Comparison of ENCODE assay signal across 1 cellular context in the genomic region with DNA sequence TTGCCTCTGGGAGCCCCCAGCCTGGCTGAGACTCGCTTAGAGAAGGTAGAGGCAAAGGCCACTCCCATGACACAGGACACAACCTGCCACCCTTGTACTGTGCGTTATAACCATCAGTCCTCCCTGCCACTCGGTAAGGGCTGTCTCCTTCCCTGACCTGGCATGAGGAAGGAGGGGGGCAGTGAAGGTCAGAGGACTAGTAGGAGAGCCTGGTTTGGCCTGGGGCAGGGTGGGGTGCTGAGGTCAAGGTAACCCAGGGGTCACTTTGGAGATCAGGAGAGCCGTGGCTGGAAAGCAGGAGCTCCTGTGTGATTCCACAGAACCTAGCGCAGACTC.
A peak's percentile ranks its signal among the peaks of the same experiment; 100 is the strongest.
TF ChIP-seq lines count a peak whose summit lies in the region.

No MANE protein-coding gene starts in this region.

TF ChIP-seq in HepG2, 621 proteins besides CTCF, POLR2A, EP300 and RAD21 (continued from another document):
- TF ChIP-seq, protein P1, sequence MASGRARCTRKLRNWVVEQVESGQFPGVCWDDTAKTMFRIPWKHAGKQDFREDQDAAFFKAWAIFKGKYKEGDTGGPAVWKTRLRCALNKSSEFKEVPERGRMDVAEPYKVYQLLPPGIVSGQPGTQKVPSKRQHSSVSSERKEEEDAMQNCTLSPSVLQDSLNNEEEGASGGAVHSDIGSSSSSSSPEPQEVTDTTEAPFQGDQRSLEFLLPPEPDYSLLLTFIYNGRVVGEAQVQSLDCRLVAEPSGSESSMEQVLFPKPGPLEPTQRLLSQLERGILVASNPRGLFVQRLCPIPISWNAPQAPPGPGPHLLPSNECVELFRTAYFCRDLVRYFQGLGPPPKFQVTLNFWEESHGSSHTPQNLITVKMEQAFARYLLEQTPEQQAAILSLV (CRISPR knock-in tag; IDR thresholded peaks at IDR 0.05; ENCODE audit: borderline replicate concordance): 0 out of 2 replicates have a peak, but pooled peaks have one; percentile 35
- 0 out of 2 replicates have a peak, but pooled peaks have one; percentile 50 for TF ChIP-seq NFATC3 (CRISPR knock-in tag; IDR thresholded peaks at IDR 0.05)
- TF ChIP-seq, protein P2, sequence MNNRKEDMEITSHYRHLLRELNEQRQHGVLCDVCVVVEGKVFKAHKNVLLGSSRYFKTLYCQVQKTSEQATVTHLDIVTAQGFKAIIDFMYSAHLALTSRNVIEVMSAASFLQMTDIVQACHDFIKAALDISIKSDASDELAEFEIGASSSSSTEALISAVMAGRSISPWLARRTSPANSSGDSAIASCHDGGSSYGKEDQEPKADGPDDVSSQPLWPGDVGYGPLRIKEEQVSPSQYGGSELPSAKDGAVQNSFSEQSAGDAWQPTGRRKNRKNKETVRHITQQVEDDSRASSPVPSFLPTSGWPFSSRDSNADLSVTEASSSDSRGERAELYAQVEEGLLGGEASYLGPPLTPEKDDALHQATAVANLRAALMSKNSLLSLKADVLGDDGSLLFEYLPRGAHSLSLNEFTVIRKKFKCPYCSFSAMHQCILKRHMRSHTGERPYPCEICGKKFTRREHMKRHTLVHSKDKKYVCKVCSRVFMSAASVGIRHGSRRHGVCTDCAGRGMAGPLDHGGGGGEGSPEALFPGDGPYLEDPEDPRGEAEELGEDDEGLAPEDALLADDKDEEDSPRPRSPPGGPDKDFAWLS (CRISPR knock-in tag; IDR thresholded peaks at IDR 0.05; ENCODE audit: borderline replicate concordance): no peak
- TF ChIP-seq TAF15 (IDR thresholded peaks at IDR 0.05; ENCODE audit: low read depth, low read length, poor library complexity, severe bottlenecking): no peak
- TF ChIP-seq, protein P3, sequence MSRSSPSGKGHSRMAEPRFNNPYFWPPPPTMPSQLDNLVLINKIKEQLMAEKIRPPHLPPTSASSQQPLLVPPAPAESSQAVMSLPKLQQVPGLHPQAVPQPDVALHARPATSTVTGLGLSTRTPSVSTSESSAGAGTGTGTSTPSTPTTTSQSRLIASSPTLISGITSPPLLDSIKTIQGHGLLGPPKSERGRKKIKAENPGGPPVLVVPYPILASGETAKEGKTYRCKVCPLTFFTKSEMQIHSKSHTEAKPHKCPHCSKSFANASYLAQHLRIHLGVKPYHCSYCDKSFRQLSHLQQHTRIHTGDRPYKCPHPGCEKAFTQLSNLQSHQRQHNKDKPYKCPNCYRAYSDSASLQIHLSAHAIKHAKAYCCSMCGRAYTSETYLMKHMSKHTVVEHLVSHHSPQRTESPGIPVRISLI (CRISPR knock-in tag; IDR thresholded peaks at IDR 0.05; ENCODE audit: borderline replicate concordance): no peak; the same call in 1 of the 2 replicates
- TF ChIP-seq, protein P4, sequence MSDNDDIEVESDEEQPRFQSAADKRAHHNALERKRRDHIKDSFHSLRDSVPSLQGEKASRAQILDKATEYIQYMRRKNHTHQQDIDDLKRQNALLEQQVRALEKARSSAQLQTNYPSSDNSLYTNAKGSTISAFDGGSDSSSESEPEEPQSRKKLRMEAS (IDR thresholded peaks at IDR 0.05): no peak
- 0 out of 2 replicates have a peak, but pooled peaks have one; percentile 32 for TF ChIP-seq ZC3H13 (CRISPR knock-in tag; IDR thresholded peaks at IDR 0.05)
- no peak for TF ChIP-seq ZNF33A (CRISPR knock-in tag; IDR thresholded peaks at IDR 0.05; ENCODE audit: borderline replicate concordance)
- 0 out of 2 replicates have a peak, but pooled peaks have one; percentile 46 for TF ChIP-seq ZNF337 (CRISPR knock-in tag; IDR thresholded peaks at IDR 0.05; ENCODE audit: borderline replicate concordance, low read depth)
- TF ChIP-seq, protein P5, sequence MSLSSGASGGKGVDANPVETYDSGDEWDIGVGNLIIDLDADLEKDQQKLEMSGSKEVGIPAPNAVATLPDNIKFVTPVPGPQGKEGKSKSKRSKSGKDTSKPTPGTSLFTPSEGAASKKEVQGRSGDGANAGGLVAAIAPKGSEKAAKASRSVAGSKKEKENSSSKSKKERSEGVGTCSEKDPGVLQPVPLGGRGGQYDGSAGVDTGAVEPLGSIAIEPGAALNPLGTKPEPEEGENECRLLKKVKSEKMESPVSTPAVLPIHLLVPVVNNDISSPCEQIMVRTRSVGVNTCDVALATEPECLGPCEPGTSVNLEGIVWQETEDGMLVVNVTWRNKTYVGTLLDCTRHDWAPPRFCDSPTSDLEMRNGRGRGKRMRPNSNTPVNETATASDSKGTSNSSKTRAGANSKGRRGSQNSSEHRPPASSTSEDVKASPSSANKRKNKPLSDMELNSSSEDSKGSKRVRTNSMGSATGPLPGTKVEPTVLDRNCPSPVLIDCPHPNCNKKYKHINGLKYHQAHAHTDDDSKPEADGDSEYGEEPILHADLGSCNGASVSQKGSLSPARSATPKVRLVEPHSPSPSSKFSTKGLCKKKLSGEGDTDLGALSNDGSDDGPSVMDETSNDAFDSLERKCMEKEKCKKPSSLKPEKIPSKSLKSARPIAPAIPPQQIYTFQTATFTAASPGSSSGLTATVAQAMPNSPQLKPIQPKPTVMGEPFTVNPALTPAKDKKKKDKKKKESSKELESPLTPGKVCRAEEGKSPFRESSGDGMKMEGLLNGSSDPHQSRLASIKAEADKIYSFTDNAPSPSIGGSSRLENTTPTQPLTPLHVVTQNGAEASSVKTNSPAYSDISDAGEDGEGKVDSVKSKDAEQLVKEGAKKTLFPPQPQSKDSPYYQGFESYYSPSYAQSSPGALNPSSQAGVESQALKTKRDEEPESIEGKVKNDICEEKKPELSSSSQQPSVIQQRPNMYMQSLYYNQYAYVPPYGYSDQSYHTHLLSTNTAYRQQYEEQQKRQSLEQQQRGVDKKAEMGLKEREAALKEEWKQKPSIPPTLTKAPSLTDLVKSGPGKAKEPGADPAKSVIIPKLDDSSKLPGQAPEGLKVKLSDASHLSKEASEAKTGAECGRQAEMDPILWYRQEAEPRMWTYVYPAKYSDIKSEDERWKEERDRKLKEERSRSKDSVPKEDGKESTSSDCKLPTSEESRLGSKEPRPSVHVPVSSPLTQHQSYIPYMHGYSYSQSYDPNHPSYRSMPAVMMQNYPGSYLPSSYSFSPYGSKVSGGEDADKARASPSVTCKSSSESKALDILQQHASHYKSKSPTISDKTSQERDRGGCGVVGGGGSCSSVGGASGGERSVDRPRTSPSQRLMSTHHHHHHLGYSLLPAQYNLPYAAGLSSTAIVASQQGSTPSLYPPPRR (CRISPR knock-in tag; IDR thresholded peaks at IDR 0.05; ENCODE audit: borderline replicate concordance): no peak
- no peak for TF ChIP-seq PITX1 (CRISPR knock-in tag; IDR thresholded peaks at IDR 0.05)
- peak; percentile 65 for TF ChIP-seq RBM22 (optimal IDR thresholded peaks at IDR 0.05; ENCODE audit: low read length)
- no peak for TF ChIP-seq ZBTB8A (CRISPR knock-in tag; IDR thresholded peaks at IDR 0.05; ENCODE audit: borderline replicate concordance, low read depth)
- no peak for TF ChIP-seq MTA3 (CRISPR knock-in tag; IDR thresholded peaks at IDR 0.05)
- no peak for TF ChIP-seq TOE1 (CRISPR knock-in tag; IDR thresholded peaks at IDR 0.05)
- no peak for TF ChIP-seq MAZ (IDR thresholded peaks at IDR 0.05; ENCODE audit: borderline replicate concordance, low read depth, low read length)
- TF ChIP-seq MAZ (CRISPR knock-in tag; IDR thresholded peaks at IDR 0.05; ENCODE audit: low read depth): no peak
